ENCODE assay signal across 21 cellular contexts in genomic region chr6:163926642-163927041, GRCh38.
DNase-seq lines count a peak whose midpoint lies in the region; ATAC-seq, FAIRE-seq and TF ChIP-seq lines count a peak whose summit lies in the region.
"Had no signal": no experiment of that assay in that cellular context is flagged by ENCODE, and none has a peak within 500 bp of the region (broad histone marks: within the 10 kb centered on the region; RNA-seq: fewer than 3 reads in every experiment).

No MANE protein-coding gene starts in this region.

- DNase-seq in AG08396 (ENCODE audit: low spot score): peak; percentile 37
- peak; percentile 84 for DNase-seq in MG63
- peak; percentile 10 for DNase-seq in fibroblast of peridontal ligament (ENCODE audit: extremely low read depth)
- DNase-seq in neural progenitor cell (ENCODE audit: low spot score): no peak
- no peak for DNase-seq in Kasumi-1 (lab: John Stamatoyannopoulos, UW)
- no peak for DNase-seq in activated CD4-positive, alpha-beta memory T cell treated with anti-CD3 and anti-CD28 coated beads for 36 hours
- DNase-seq in HepG2 (ENCODE audit: low spot score): no peak
- DNase-seq in urothelium cell line (ENCODE audit: low spot score): no peak
- DNase-seq: activated CD8-positive, alpha-beta memory T cell treated with anti-CD3 and anti-CD28 coated beads, Interleukin-2, amount 10 ng/mL, durations not matched to agents 7 days and 5 days; activated gamma-delta T cell; amniotic stem cell; dermis blood vessel endothelial cell; EL; Karpas-422; naive thymus-derived CD4-positive, alpha-beta T cell; NCI-H1417; stimulated activated naive CD8-positive, alpha-beta T cell treated with anti-CD3 and anti-CD28 coated beads, Interleukin-15, Interleukin-2, amounts not matched to agents 100 U/mL and 50 U/mL, for 24 hours; T-helper 1 cell; upper lobe of right lung had no signal

- no peaks in the 10 kb centered on the region for H3K36me3 Mint-ChIP-seq in neural progenitor cell
- no peaks in the 10 kb centered on the region for H3K36me3 Mint-ChIP-seq in activated CD4-positive, alpha-beta memory T cell treated with anti-CD3 and anti-CD28 coated beads for 36 hours
- H3K36me3 Mint-ChIP-seq: activated CD8-positive, alpha-beta memory T cell treated with anti-CD3 and anti-CD28 coated beads, Interleukin-2, amount 10 ng/mL, durations not matched to agents 7 days and 5 days; naive thymus-derived CD4-positive, alpha-beta T cell had no signal

- H2AFZ ChIP-seq in neural progenitor cell (replicated peaks) (no peak overlapping the region), HepG2 (ENCODE audit: low read length) (no peak overlapping the region)

- WGBS in HepG2 (ENCODE audit: low lambda C conversion rate): 21% methylated on average over 6 of the region's 7 CpGs

- CTCF ChIA-PET in activated CD4-positive, alpha-beta memory T cell treated with anti-CD3 and anti-CD28 coated beads for 36 hours (lab: Charles Lee): interaction anchor here (0.6 kb wide), 1 partner anchor 91 kb away, joined by 3 read pairs; no protein-coding TSS in a partner anchor
- CTCF ChIA-PET in HepG2 (lab: Yijun Ruan, JAX; ENCODE audit: low intra/inter-chr PET ratio, low total read pairs): no interaction called here

- H3K4me3 Mint-ChIP-seq in neural progenitor cell: no peak overlapping the region
- no peak overlapping the region for H3K4me3 Mint-ChIP-seq in activated CD4-positive, alpha-beta memory T cell treated with anti-CD3 and anti-CD28 coated beads for 36 hours
- H3K4me3 Mint-ChIP-seq: activated CD8-positive, alpha-beta memory T cell treated with anti-CD3 and anti-CD28 coated beads, Interleukin-2, amount 10 ng/mL, durations not matched to agents 7 days and 5 days; naive thymus-derived CD4-positive, alpha-beta T cell had no signal

- POLR2A ChIA-PET in activated CD4-positive, alpha-beta memory T cell treated with anti-CD3 and anti-CD28 coated beads for 36 hours (lab: Charles Lee): no interaction called here
- POLR2A ChIA-PET in HepG2 (lab: Yijun Ruan, JAX): no interaction called here

- no peaks in the 10 kb centered on the region for H3F3A ChIP-seq in neural progenitor cell (ENCODE audit: low read depth)

- peak overlapping the region; percentile 51 for H3K27ac Mint-ChIP-seq in neural progenitor cell
- no peak overlapping the region for H3K27ac Mint-ChIP-seq in activated CD4-positive, alpha-beta memory T cell treated with anti-CD3 and anti-CD28 coated beads for 36 hours
- H3K27ac Mint-ChIP-seq: activated CD8-positive, alpha-beta memory T cell treated with anti-CD3 and anti-CD28 coated beads, Interleukin-2, amount 10 ng/mL, durations not matched to agents 7 days and 5 days had no signal

- H3K27ac ChIP-seq in neural progenitor cell (no peak overlapping the region), HepG2 (ENCODE audit: extremely low read length, insufficient read depth, low read length) (no peak overlapping the region)
- H3K27ac ChIP-seq: upper lobe of right lung had no signal

- peaks cover 7% of the 10 kb centered on the region for H3K9me3 Mint-ChIP-seq in neural progenitor cell
- no peaks in the 10 kb centered on the region for H3K9me3 Mint-ChIP-seq in activated CD4-positive, alpha-beta memory T cell treated with anti-CD3 and anti-CD28 coated beads for 36 hours
- H3K9me3 Mint-ChIP-seq: naive thymus-derived CD4-positive, alpha-beta T cell had no signal

- no peak for TF ChIP-seq POLR2A in HepG2 (IDR thresholded peaks at IDR 0.05; ENCODE audit: insufficient read depth in 1 of 2, low read depth in 2 of 2, low read length in 2 of 2)

- no peak for TF ChIP-seq EP300 in HepG2 (IDR thresholded peaks at IDR 0.05; ENCODE audit: low read depth in 2 of 2, low read length in 2 of 2)
- no peak for TF ChIP-seq EP300 in HepG2 (CRISPR knock-in tag; IDR thresholded peaks at IDR 0.05; ENCODE audit: borderline replicate concordance)

- no peaks in the 10 kb centered on the region for H3K27me3 ChIP-seq in MG63
- H3K27me3 ChIP-seq in neural progenitor cell: no peaks in the 10 kb centered on the region
- H3K27me3 ChIP-seq in HepG2 (ENCODE audit: control insufficient read depth in 1 of 2, insufficient read depth in 2 of 2, low read length in 2 of 2): peaks cover 0 to 19% of the 10 kb centered on the region in 2 experiments; a peak in 2 of 5 replicates
- H3K27me3 ChIP-seq: upper lobe of right lung had no signal

- peaks cover 3% of the 10 kb centered on the region for H3K27me3 Mint-ChIP-seq in neural progenitor cell (ENCODE audit: insufficient read depth, low read depth)
- H3K27me3 Mint-ChIP-seq in activated CD4-positive, alpha-beta memory T cell treated with anti-CD3 and anti-CD28 coated beads for 36 hours: no peaks in the 10 kb centered on the region

- H3K4me1 ChIP-seq in neural progenitor cell (no peaks in the 10 kb centered on the region), HepG2 (ENCODE audit: insufficient read depth, low read length) (no peaks in the 10 kb centered on the region)
- H3K4me1 ChIP-seq: upper lobe of right lung had no signal

- no TSS peak for BruUV-seq in HepG2 (replicated peaks; lab: Mats Ljungman, UMichigan)

- no peaks in the 10 kb centered on the region for H3K79me2 ChIP-seq in neural progenitor cell (ENCODE audit: low read depth)
- H3K79me2 ChIP-seq in HepG2 (ENCODE audit: insufficient read depth, low read length): no peaks in the 10 kb centered on the region

- in situ Hi-C loops in HepG2 (cut with HindIII; ENCODE audit: extremely low pct_ligation_motif_present, low pct_unique_long_range_greater_than_20kb): no loop called here

- no peak for ATAC-seq in HepG2
- ATAC-seq: activated CD8-positive, alpha-beta memory T cell treated with anti-CD3 and anti-CD28 coated beads, Interleukin-2, amount 10 ng/mL, durations not matched to agents 7 days and 5 days; esophagus mucosa; left lobe of liver; naive thymus-derived CD4-positive, alpha-beta T cell; stimulated activated naive CD8-positive, alpha-beta T cell treated with anti-CD3 and anti-CD28 coated beads, Interleukin-15, Interleukin-2, amounts not matched to agents 100 U/mL and 50 U/mL, for 24 hours; upper lobe of right lung had no signal

- TF ChIP-seq CTCF in neural progenitor cell (IDR thresholded peaks at IDR 0.05) (no peak), HepG2 (CRISPR knock-in tag; IDR thresholded peaks at IDR 0.05) (no peak)

- no peak overlapping the region for H3K4me2 ChIP-seq in neural progenitor cell
- H3K4me2 ChIP-seq in HepG2 (ENCODE audit: low read depth, low read length): no peak overlapping the region

- intact Hi-C loops in activated CD4-positive, alpha-beta memory T cell treated with anti-CD3 and anti-CD28 coated beads for 36 hours (cut with micrococcal nuclease): no loop called here
- intact Hi-C loops in HepG2 (cut with micrococcal nuclease; ENCODE audit: unreplicated experiment): no loop called here

- FAIRE-seq in HepG2 (lab: Jason Lieb, UNC): no peak
- no peak for FAIRE-seq in urothelium cell line (lab: Jason Lieb, UNC)

- peaks cover 12% of the 10 kb centered on the region for H3K4me1 Mint-ChIP-seq in neural progenitor cell
- no peaks in the 10 kb centered on the region for H3K4me1 Mint-ChIP-seq in activated CD4-positive, alpha-beta memory T cell treated with anti-CD3 and anti-CD28 coated beads for 36 hours (ENCODE audit: low read depth)
- H3K4me1 Mint-ChIP-seq: activated CD8-positive, alpha-beta memory T cell treated with anti-CD3 and anti-CD28 coated beads, Interleukin-2, amount 10 ng/mL, durations not matched to agents 7 days and 5 days had no signal

- H3K9me3 ChIP-seq in MG63 (no peaks in the 10 kb centered on the region), neural progenitor cell (ENCODE audit: low read depth) (no peaks in the 10 kb centered on the region), HepG2 (ENCODE audit: low read length) (no peaks in the 10 kb centered on the region)
- H3K9me3 ChIP-seq: upper lobe of right lung had no signal

- H4K20me1 ChIP-seq in neural progenitor cell (ENCODE audit: low read depth): no peaks in the 10 kb centered on the region
- H4K20me1 ChIP-seq in HepG2 (ENCODE audit: insufficient read depth, low read length): no peaks in the 10 kb centered on the region

- no peak for TF ChIP-seq RAD21 in HepG2 (CRISPR knock-in tag; IDR thresholded peaks at IDR 0.05)

- H3K4me3 ChIP-seq in MG63: no peak overlapping the region
- no peak overlapping the region for H3K4me3 ChIP-seq in neural progenitor cell
- no peak overlapping the region for H3K4me3 ChIP-seq in HepG2 (replicated peaks in 1 of 3; ENCODE audit: insufficient read depth in 1 of 3, low read depth in 2 of 3, low read length in 3 of 3)
- H3K4me3 ChIP-seq: upper lobe of right lung had no signal

- H3K9ac ChIP-seq in neural progenitor cell (no peak overlapping the region), HepG2 (ENCODE audit: insufficient read depth, low read depth, low read length) (no peak overlapping the region)

- no peaks in the 10 kb centered on the region for H3K36me3 ChIP-seq in MG63
- no peaks in the 10 kb centered on the region for H3K36me3 ChIP-seq in neural progenitor cell
- no peaks in the 10 kb centered on the region for H3K36me3 ChIP-seq in HepG2 (replicated peaks in 1 of 2; ENCODE audit: control insufficient read depth in 1 of 2, insufficient read depth in 2 of 2, low read length in 2 of 2)
- H3K36me3 ChIP-seq: upper lobe of right lung had no signal

TF ChIP-seq in HepG2, 621 proteins besides CTCF, POLR2A, EP300 and RAD21 (continues in another document):
- no peak for TF ChIP-seq ZNF280D (CRISPR knock-in tag; IDR thresholded peaks at IDR 0.05)

Comparison
In these comparisons a context has a peak if more than half of its experiments do, and no peak if none do; other contexts are left out.
1. DNase-seq: peak in AG08396 (single experiment), MG63 (single experiment) and fibroblast of peridontal ligament (single experiment); none in neural progenitor cell (single experiment), Kasumi-1 (0 of 2), activated CD4-positive, alpha-beta memory T cell treated with anti-CD3 and anti-CD28 coated beads for 36 hours (single experiment), HepG2 (single experiment) and urothelium cell line (single experiment).